ENCODE assay signal across 13 cellular contexts in genomic region chr18:48790869-48791635, GRCh38.
DNase-seq lines count a peak whose midpoint lies in the region; ATAC-seq, FAIRE-seq and TF ChIP-seq lines count a peak whose summit lies in the region.
"Had no signal": no experiment of that assay in that cellular context is flagged by ENCODE, and none has a peak within 500 bp of the region (broad histone marks: within the 10 kb centered on the region; RNA-seq: fewer than 3 reads in every experiment).

No MANE protein-coding gene starts in this region.

- H3K36me3 ChIP-seq in RWPE2 (ENCODE audit: low read depth): no peaks in the 10 kb centered on the region; the same call in 1 of the 2 replicates
- H3K36me3 ChIP-seq in skeletal muscle tissue (ENCODE audit: control insufficient read depth in 3 of 3, insufficient read depth in 3 of 3, low read length in 3 of 3): peaks cover 0 to 2% (median 0%) of the 10 kb centered on the region in 3 donors

- H3K27me3 ChIP-seq in RWPE2 (ENCODE audit: insufficient read depth, poor library complexity, severe bottlenecking): no peaks in the 10 kb centered on the region
- no peaks in the 10 kb centered on the region for H3K27me3 ChIP-seq in skeletal muscle tissue (ENCODE audit: control insufficient read depth in 3 of 3, insufficient read depth in 3 of 3, low read length in 3 of 3)
- H3K27me3 ChIP-seq: SJSA1 had no signal

- FAIRE-seq in GM19239 (lab: Jason Lieb, UNC): peak; percentile 79

- peak overlapping the region in 2 of 3 donors; percentile 38 to 40 for H3K9ac ChIP-seq in skeletal muscle tissue (ENCODE audit: low read depth in 1 of 3, low read length in 3 of 3)

- no peak for DNase-seq in GM19239 (ENCODE audit: insufficient read length, low spot score)
- peak; percentile 30 for DNase-seq in RWPE2 (ENCODE audit: low spot score)
- DNase-seq in left cardiac atrium: peak; percentile 53
- DNase-seq in activated gamma-delta T cell (lab: John Stamatoyannopoulos, UW): no peak
- DNase-seq in GM20000 (ENCODE audit: low spot score): no peak
- DNase-seq in stimulated activated CD4-positive, alpha-beta T cell treated with anti-CD3 and anti-CD28 coated beads, Interleukin-2, amount 100 ng/mL, for 48 hours: no peak
- no peak for DNase-seq in inferior parietal cortex (ENCODE audit: extremely low spot score)
- DNase-seq: activated CD4-positive, alpha-beta T cell treated with anti-CD3 and anti-CD28 coated beads for 48 hours; occipital lobe; stimulated activated CD4-positive, alpha-beta T cell treated with anti-CD3 and anti-CD28 coated beads, Interleukin-4, amount 100 ng/mL, for 1 hour had no signal

- TF ChIP-seq CTCF in RWPE2 (IDR thresholded peaks at IDR 0.05; ENCODE audit: poor library complexity, severe bottlenecking) (no peak), GM20000 (IDR thresholded peaks at IDR 0.05; ENCODE audit: extremely low read depth, missing control alignments) (no peak)

- ATAC-seq in RWPE2 (ENCODE audit: low read depth) (no peak; the same call in 2 of the 3 replicates), left cardiac atrium (peak in 1 of 2 donors; percentile 35)

- H3K9me3 ChIP-seq in RWPE2 (ENCODE audit: severe bottlenecking) (no peaks in the 10 kb centered on the region), skeletal muscle tissue (ENCODE audit: control insufficient read depth in 3 of 3, low read length in 3 of 3) (no peaks in the 10 kb centered on the region)
- H3K9me3 ChIP-seq: SJSA1 had no signal

- H3K27ac ChIP-seq in RWPE2 (ENCODE audit: poor library complexity, severe bottlenecking): no peak overlapping the region
- peak overlapping the region; percentile 84 for H3K27ac ChIP-seq in skeletal muscle tissue (ENCODE audit: low read depth, low read length)
- H3K27ac ChIP-seq: epithelial cell of prostate, SJSA1 had no signal

- intact Hi-C loops in left cardiac atrium (cut with DNase I): loop anchor here in 1 of 2 donors (1.0 kb wide), 1 partner anchor 111 kb away; no protein-coding TSS in a partner anchor

- H3K4me1 ChIP-seq in RWPE2 (ENCODE audit: insufficient read depth, poor library complexity, severe bottlenecking) (no peaks in the 10 kb centered on the region), skeletal muscle tissue (ENCODE audit: control insufficient read depth in 3 of 3, insufficient read depth in 3 of 3, low read length in 3 of 3) (peaks cover 28 to 45% (median 40%) of the 10 kb centered on the region in 3 donors)
- H3K4me1 ChIP-seq: SJSA1 had no signal

- no peak overlapping the region for H3K4me3 ChIP-seq in RWPE2 (ENCODE audit: severe bottlenecking)
- no peak overlapping the region for H3K4me3 ChIP-seq in skeletal muscle tissue (ENCODE audit: low read length in 3 of 3)
- H3K4me3 ChIP-seq: SJSA1 had no signal

Comparison
In these comparisons a context has a peak if more than half of its experiments do, and no peak if none do; other contexts are left out.
1. DNase-seq: peak in RWPE2 (single experiment) and left cardiac atrium (single experiment); none in GM19239 (single experiment), activated gamma-delta T cell (single experiment), GM20000 (single experiment), stimulated activated CD4-positive, alpha-beta T cell treated with anti-CD3 and anti-CD28 coated beads, Interleukin-2, amount 100 ng/mL, for 48 hours (0 of 2) and inferior parietal cortex (single experiment).